9 cellular contexts compared by ENCODE assay signal in the genomic region with DNA sequence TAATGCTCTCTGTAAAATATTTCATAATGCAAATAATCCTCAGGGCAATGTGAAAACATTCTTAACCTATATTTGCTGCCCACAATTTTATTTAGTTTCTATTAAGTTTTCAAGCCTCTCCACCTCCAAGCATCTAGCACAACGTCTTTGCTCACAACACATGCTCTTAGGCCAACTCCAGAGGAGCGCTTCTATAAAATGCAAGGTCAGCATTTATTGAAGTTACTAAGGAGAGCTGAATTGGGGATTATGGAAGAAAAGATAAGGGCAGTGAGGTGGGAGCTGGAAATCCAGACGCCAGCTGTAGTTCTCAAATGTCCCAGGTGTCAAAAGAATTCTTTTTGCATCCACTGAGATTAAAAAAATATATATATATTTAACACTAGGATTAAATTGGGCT. TPM values are rescaled to one million over a fixed set of nuclear protein-coding genes. Genes with fewer than 3 reads are reported as not detected.
DNase-seq lines count a peak whose midpoint lies in the region; TF ChIP-seq lines count a peak whose summit lies in the region.
"Had no signal": no experiment of that assay in that cellular context is flagged by ENCODE, and none has a peak within 500 bp of the region (broad histone marks: within the 10 kb centered on the region; RNA-seq: fewer than 3 reads in every experiment).

No MANE protein-coding gene starts in this region.

- H3K36me3 ChIP-seq in OCI-LY7 (ENCODE audit: insufficient read depth, low read length) (peaks cover 15% of the 10 kb centered on the region; the same call in 1 of the 2 replicates), endodermal cell (ENCODE audit: control insufficient read depth, insufficient read depth, low read length) (peaks cover 21% of the 10 kb centered on the region)

- H3K4me1 Mint-ChIP-seq in endodermal cell (peaks cover 15% of the 10 kb centered on the region), progenitor cell of endocrine pancreas (ENCODE audit: low read depth) (peaks cover 21% of the 10 kb centered on the region)

- H3K79me2 ChIP-seq in OCI-LY7 (ENCODE audit: insufficient read depth, low read depth, low read length): peaks cover 47% of the 10 kb centered on the region

- H3K9me3 Mint-ChIP-seq in endodermal cell: peaks cover 28% of the 10 kb centered on the region
- peaks cover 13% of the 10 kb centered on the region for H3K9me3 Mint-ChIP-seq in progenitor cell of endocrine pancreas (ENCODE audit: low read depth)

- H3K27ac Mint-ChIP-seq in endodermal cell (no peak overlapping the region), progenitor cell of endocrine pancreas (peak overlapping the region; percentile 5)

- H3K4me3 ChIP-seq in GM08714 (ENCODE audit: low read length) (peak overlapping the region; percentile 75), OCI-LY7 (ENCODE audit: low read depth, low read length, poor library complexity, severe bottlenecking) (peak overlapping the region; percentile 99), endodermal cell (ENCODE audit: low read length) (peak overlapping the region; percentile 94)

- H3K9me3 ChIP-seq in OCI-LY7 (ENCODE audit: low read length) (no peaks in the 10 kb centered on the region), endodermal cell (ENCODE audit: control insufficient read depth, low read length) (peaks cover 25% of the 10 kb centered on the region)

- no peaks in the 10 kb centered on the region for H4K20me1 ChIP-seq in OCI-LY7 (ENCODE audit: insufficient read depth, low read length)

- H3K4me1 ChIP-seq in OCI-LY7 (ENCODE audit: insufficient read depth, low read length, poor library complexity, severe bottlenecking) (peaks cover 25% of the 10 kb centered on the region), endodermal cell (ENCODE audit: control insufficient read depth, insufficient read depth, low read length) (no peaks in the 10 kb centered on the region)

- BruUV-seq in OCI-LY7 (replicated peaks; lab: Mats Ljungman, UMichigan): no TSS peak

- intact Hi-C loops in OCI-LY7 (cut with micrococcal nuclease; ENCODE audit: unreplicated experiment): loop anchor here (5.0 kb wide), 3 partner anchors 56 to 394 kb away; partner anchors contain the start of genes LRRC58 and STXBP5L

- CTCF ChIA-PET in OCI-LY7 (lab: Charles Lee; ENCODE audit: unreplicated experiment): interaction anchor here (1.6 kb wide), 1 partner anchor 24 kb away, joined by 4 read pairs; no protein-coding TSS in a partner anchor

- H3K4me3 Mint-ChIP-seq in endodermal cell (peak overlapping the region; percentile 99), progenitor cell of endocrine pancreas (ENCODE audit: low read depth) (peak overlapping the region; percentile 94)

- DNase-seq in OCI-LY7 (ENCODE audit: low spot score): peak; percentile 7
- no peak for DNase-seq in endodermal cell
- DNase-seq in progenitor cell of endocrine pancreas (ENCODE audit: low spot score, unreplicated experiment): no peak
- no peak for DNase-seq in HuH-7.5 (ENCODE audit: low spot score)
- DNase-seq in NCI-H2196 (lab: John Stamatoyannopoulos, UW; ENCODE audit: unreplicated experiment): no peak
- no peak for DNase-seq in stimulated activated CD4-positive, alpha-beta T cell treated with anti-CD3 and anti-CD28 coated beads, Interleukin-15, amount 100 ng/mL, for 24 hours
- no peak for DNase-seq in NCI-H748 treated with DMSO at 0.1 percent for 48 hours (lab: John Stamatoyannopoulos, UW)
- DNase-seq: NCI-H1930 had no signal

- TF ChIP-seq CTCF in OCI-LY7 (conservative IDR thresholded peaks at IDR 0.05; ENCODE audit: low read length) (no peak), endodermal cell (conservative IDR thresholded peaks at IDR 0.05) (no peak), progenitor cell of endocrine pancreas (IDR thresholded peaks at IDR 0.05; ENCODE audit: unreplicated experiment) (no peak)

- H3K27me3 ChIP-seq in endodermal cell (ENCODE audit: control insufficient read depth, insufficient read depth, low read length, poor library complexity, severe bottlenecking): no peaks in the 10 kb centered on the region

- peak overlapping the region; percentile 67 for H2AFZ ChIP-seq in OCI-LY7 (ENCODE audit: low read length)

- no peak overlapping the region for H3K9ac ChIP-seq in endodermal cell (ENCODE audit: extremely low read depth, low read length, poor library complexity, severe bottlenecking)

- H3K36me3 Mint-ChIP-seq in endodermal cell (ENCODE audit: low read depth): peaks cover 27% of the 10 kb centered on the region
- H3K36me3 Mint-ChIP-seq in progenitor cell of endocrine pancreas (ENCODE audit: insufficient read depth): peaks cover 23% of the 10 kb centered on the region

- peak overlapping the region; percentile 86 for H3K27ac ChIP-seq in OCI-LY7 (ENCODE audit: low read depth, low read length, poor library complexity, severe bottlenecking)
- no peak overlapping the region for H3K27ac ChIP-seq in endodermal cell (ENCODE audit: low read depth, low read length)

- WGBS in endodermal cell (ENCODE audit: insufficient coverage in 1 of 2, insufficient read length in 1 of 2), 2 experiments: 76 to 83% methylated on average over 1 to 3 of the region's 3 CpGs

- H3K27me3 Mint-ChIP-seq in endodermal cell (ENCODE audit: insufficient read depth): no peaks in the 10 kb centered on the region
- H3K27me3 Mint-ChIP-seq in progenitor cell of endocrine pancreas: no peaks in the 10 kb centered on the region

- no peaks in the 10 kb centered on the region for H3K9me2 ChIP-seq in OCI-LY7 (ENCODE audit: insufficient read depth, low read length)

- POLR2A ChIA-PET in OCI-LY7 (lab: Charles Lee): interaction anchor here (0.7 to 2.5 kb wide), 14 partner anchors 10 to 649 kb away, joined by 3 to 9 read pairs (median 4); partner anchors contain the start of genes NDUFB4 and STXBP5L

- peak overlapping the region; percentile 82 for H3K4me2 ChIP-seq in OCI-LY7 (ENCODE audit: low read length)

RNA-seq across cellular contexts. Expression of gene RABL3, which starts 1.0 kb away (rescaled TPM):
- total RNA-seq in OCI-LY7 (2014; rRNA removed; shearing (Covaris generic)): 7.7 and 15.7 TPM in 2 replicates
- total RNA-seq in OCI-LY7 (2022) (22.8 and 27.9 TPM in 2 replicates), endodermal cell (10 to 100 TPM; 19.6 to 23.0 TPM), progenitor cell of endocrine pancreas (24.9 and 26.4 TPM in 2 replicates)
- 16.7 TPM for polyA plus RNA-seq in endodermal cell (2013, experiment 1 of 2)
- polyA plus RNA-seq in endodermal cell (2013, experiment 2 of 2): 14.5 TPM

RNA-seq across cellular contexts. Expression of gene GTF2E1, which starts 1.2 kb away (rescaled TPM):
- 14.8 and 16.3 TPM in 2 replicates for total RNA-seq in OCI-LY7 (2014; rRNA removed; shearing (Covaris generic))
- total RNA-seq in OCI-LY7 (2022) (37.8 and 40.8 TPM in 2 replicates), endodermal cell (10 to 100 TPM; 42.6 to 51.1 TPM), progenitor cell of endocrine pancreas (28.3 and 31.2 TPM in 2 replicates)
- polyA plus RNA-seq in endodermal cell (2013, experiment 1 of 2): 27.9 TPM
- polyA plus RNA-seq in endodermal cell (2013, experiment 2 of 2): 27.2 TPM

RNA-seq across cellular contexts. Expression of gene HGD, which starts 59.3 kb away (rescaled TPM):
- 0.19 TPM in 1 of 2 replicates, not detected in the other for total RNA-seq in OCI-LY7 (2014; rRNA removed; shearing (Covaris generic))
- total RNA-seq in OCI-LY7 (2022) (not detected in 2 replicates), endodermal cell (not detected), progenitor cell of endocrine pancreas (11.9 and 27.8 TPM in 2 replicates)
- 1.1 TPM for polyA plus RNA-seq in endodermal cell (2013, experiment 1 of 2)
- not detected for polyA plus RNA-seq in endodermal cell (2013, experiment 2 of 2)

Comparison
In these comparisons a context has a peak if more than half of its experiments do, and no peak if none do; other contexts are left out.
1. RNA of gene HGD, which starts 59.3 kb away (total RNA-seq): 11.9 to 27.8 TPM in progenitor cell of endocrine pancreas; not detected in endodermal cell and 0.19 TPM in OCI-LY7; every median in the first group is over 10 times any median in the second.
2. Peak in every context shown above with its lines, with median percentiles within 50 percentile points of each other: H3K4me3 ChIP-seq.